In genomic region chr2:202375611-202376408, GRCh38 we compare ENCODE assay signal across 8 cellular contexts. TPM values are rescaled to one million over a fixed set of nuclear protein-coding genes. Genes with fewer than 3 reads are reported as not detected.
DNase-seq lines count a peak whose midpoint lies in the region; ATAC-seq, FAIRE-seq and TF ChIP-seq lines count a peak whose summit lies in the region.

TSS of gene BMPR2 (plus strand) at chr2:202376327. CDS start at chr2:202377475, 1,148 bp downstream.

- FAIRE-seq in keratinocyte (lab: Jason Lieb, UNC) = no peak

- CTCF ChIA-PET in AG04450 (lab: Charles Lee) = interaction anchor here (2.2 kb wide), 1 partner anchor 97 kb away, joined by 6 read pairs; no protein-coding TSS in a partner anchor

- no peaks in the 10 kb centered on the region for H3K36me3 ChIP-seq in keratinocyte (ENCODE audit: control insufficient read depth in 2 of 2, extremely low read depth in 1 of 2, insufficient read depth in 2 of 2, low read length in 2 of 2)

- TF ChIP-seq POLR2A in GM18951 (IDR thresholded peaks at IDR 0.05; ENCODE audit: extremely low read depth, insufficient read depth, insufficient read length) = peak; percentile 91

- peak within 1 kb of the TSS; percentile 86 for H2AFZ ChIP-seq in keratinocyte (ENCODE audit: control insufficient read depth, low read length)

- H3K9me3 ChIP-seq in AG04450 (ENCODE audit: control insufficient read depth, insufficient read depth, low read length) (peaks cover 5% of the 10 kb centered on the region; the same call in 1 of the 2 replicates), keratinocyte (ENCODE audit: control insufficient read depth, low read depth, low read length) (no peaks in the 10 kb centered on the region)

- H3K27me3 ChIP-seq in AG04450 (ENCODE audit: control insufficient read depth, insufficient read depth, low read length) (no peaks in the 10 kb centered on the region), keratinocyte (ENCODE audit: control insufficient read depth, extremely low read depth, insufficient read depth, low read length) (no peaks in the 10 kb centered on the region)

- H3K4me2 ChIP-seq in keratinocyte (ENCODE audit: control insufficient read depth, extremely low read depth, insufficient read depth, low read depth, low read length) = peak within 1 kb of the TSS; percentile 98

- peak within 1 kb of the TSS; percentile 95 for H3K9ac ChIP-seq in keratinocyte (ENCODE audit: control insufficient read depth, extremely low read depth, insufficient read depth, low read length)

- no peak for TF ChIP-seq CTCF in AG04450 (IDR thresholded peaks at IDR 0.05; ENCODE audit: low read depth, low read length)
- no peak for TF ChIP-seq CTCF in keratinocyte (optimal IDR thresholded peaks at IDR 0.05 in 1 of 3, IDR thresholded peaks at IDR 0.05 in 1 of 3, conservative IDR thresholded peaks at IDR 0.05 in 1 of 3; ENCODE audit: extremely low read depth in 1 of 3, insufficient read depth in 2 of 3, low read length in 3 of 3)

- in situ Hi-C loops in GM18951 (cut with MboI; ENCODE audit: low sequenced_read_pairs, unreplicated experiment) = no loop called here

- no peaks in the 10 kb centered on the region for H4K20me1 ChIP-seq in keratinocyte (ENCODE audit: control insufficient read depth, extremely low read depth, insufficient read depth, low read length)

- peak; percentile 73 for ATAC-seq in HG03175 (IDR thresholded peaks at IDR 0.05; ENCODE audit: unreplicated experiment)

- H3K27ac ChIP-seq in AG04450 (ENCODE audit: low read depth, low read length) (peak within 1 kb of the TSS; percentile 98), keratinocyte (ENCODE audit: control insufficient read depth, insufficient read depth, low read length) (peak within 1 kb of the TSS; percentile 96)

- H3K9me1 ChIP-seq in keratinocyte (ENCODE audit: control insufficient read depth, extremely low read depth, insufficient read depth, low read length) = no peaks in the 10 kb centered on the region

- DNase-seq in AG04450 (ENCODE audit: low read depth, low spot score) (peak; percentile 53), NCI-H226 (peak; percentile 72), cerebellar nuclear complex (lab: John Stamatoyannopoulos, UW) (peak; percentile 53 to 54), keratinocyte (ENCODE audit: low read depth, low spot score) (peak; percentile 41)
- DNase-seq in activated CD4-positive, CD25-positive, alpha-beta regulatory T cell treated with anti-CD3 and anti-CD28 coated beads, Interleukin-2, amount 50 U/mL, for 16 hours (ENCODE audit: low read depth, low spot score) = peak; percentile 58
- peak; percentile 55 to 82 (median 71) for DNase-seq in stimulated activated CD4-positive, alpha-beta T cell treated with anti-CD3 and anti-CD28 coated beads, Interleukin-12 subunit alpha, Interleukin-12 subunit beta, amount 100 ng/mL, for 48 hours (ENCODE audit: low read depth in 2 of 3, low spot score in 1 of 3)

- dilution Hi-C loops in keratinocyte (cut with MboI; ENCODE audit: extremely low pct_ligation_motif_present, low sequenced_read_pairs) = no loop called here

- POLR2A ChIA-PET in AG04450 (lab: Yijun Ruan, JAX) = interaction anchor here (0.5 to 0.6 kb wide), 2 partner anchors 53 to 863 kb away, joined by 3 read pairs; no protein-coding TSS in a partner anchor

- H3K79me2 ChIP-seq in keratinocyte (ENCODE audit: control insufficient read depth, insufficient read depth, low read length) = peaks cover 45% of the 10 kb centered on the region

- H3K4me3 ChIP-seq in AG04450 (ENCODE audit: low read depth, low read length) (peak within 1 kb of the TSS; percentile 92), keratinocyte (ENCODE audit: control insufficient read depth in 2 of 3, extremely low read depth in 1 of 3, insufficient read depth in 2 of 3, low read depth in 1 of 3, low read length in 3 of 3) (peak within 1 kb of the TSS; percentile 96 to 99 (median 98))

- H3K4me1 ChIP-seq in keratinocyte (ENCODE audit: control insufficient read depth, extremely low read depth, insufficient read depth, low read length) = peaks cover 14% of the 10 kb centered on the region

RNA-seq across cellular contexts. Expression of gene BMPR2, which starts in this region (rescaled TPM):
- 58.7 and 78.1 TPM in 2 replicates for polyA plus RNA-seq in AG04450 (2011; rRNA removed)
- polyA minus RNA-seq in AG04450 (2011; rRNA and poly(A)+ RNA removed) = 152 and 217 TPM in 2 replicates
- polyA plus RNA-seq in keratinocyte = 28.2 to 37.9 TPM (median 31.9 TPM) in 3 replicates
- polyA plus RNA-seq in keratinocyte (2011; ENCODE audit: low read depth) = 20.7 TPM
- 14.0 and 29.3 TPM in 2 replicates for polyA plus RNA-seq in keratinocyte (2011; cell fraction: cytosol; rRNA removed)
- 47.6 and 57.1 TPM in 2 replicates for polyA plus RNA-seq in keratinocyte (2011; cell fraction: nucleus; rRNA removed)
- 13.3 and 22.6 TPM in 2 replicates for polyA plus RNA-seq in keratinocyte (2012; ENCODE audit: low replicate concordance)
- polyA minus RNA-seq in keratinocyte = 55.2 to 131 TPM (median 84.5 TPM) in 3 replicates
- 40.7 TPM for polyA minus RNA-seq in keratinocyte (2011; cell fraction: cytosol; rRNA and poly(A)+ RNA removed)
- 95.0 and 216 TPM in 2 replicates for polyA minus RNA-seq in keratinocyte (2011; cell fraction: nucleus; rRNA and poly(A)+ RNA removed)

Comparison
In these comparisons a context has a peak if more than half of its experiments do, and no peak if none do; other contexts are left out.
1. Peak in every context shown above with its lines: DNase-seq, ATAC-seq, H3K4me3 ChIP-seq and H3K27ac ChIP-seq.